ENCODE assay signal across 15 cellular contexts in the genomic region with DNA sequence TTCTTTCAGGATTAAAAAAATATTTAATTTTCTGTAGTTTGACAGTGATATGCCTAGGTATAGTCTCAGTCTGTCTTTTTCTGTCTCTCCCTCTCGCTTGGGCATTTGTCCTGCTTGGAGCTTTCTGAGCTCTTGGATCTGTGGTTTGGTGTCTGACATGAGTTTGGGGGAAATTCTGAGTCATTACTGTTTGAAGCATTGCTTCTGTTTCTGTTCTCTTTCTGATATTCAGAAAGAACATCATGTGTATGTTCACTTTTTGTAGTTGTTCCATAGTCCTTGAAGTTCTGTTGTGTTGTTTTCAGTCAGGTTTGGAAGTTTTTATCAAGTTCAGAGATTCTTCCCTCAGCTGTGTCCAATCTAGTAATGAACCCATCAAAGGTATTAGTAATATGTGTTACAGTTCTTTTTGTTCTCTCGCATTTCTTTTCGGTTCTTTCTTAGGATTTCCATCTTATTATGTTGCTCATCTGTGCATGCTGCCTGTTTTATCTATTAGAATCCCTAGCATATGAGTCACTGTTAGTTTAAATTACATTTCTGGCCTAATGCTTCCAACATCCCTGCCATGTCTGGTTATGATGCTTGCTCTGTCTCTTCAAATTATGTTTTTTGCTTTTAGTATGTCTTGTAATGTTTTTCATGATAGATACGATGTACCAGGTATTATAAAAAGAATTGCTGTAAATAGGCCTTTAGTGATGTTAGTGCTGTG. TPM values are rescaled to one million over a fixed set of nuclear protein-coding genes. Genes with fewer than 3 reads are reported as not detected.
DNase-seq lines count a peak whose midpoint lies in the region; ATAC-seq and TF ChIP-seq lines count a peak whose summit lies in the region.
"Had no signal": no experiment of that assay in that cellular context is flagged by ENCODE, and none has a peak within 500 bp of the region (broad histone marks: within the 10 kb centered on the region; RNA-seq: fewer than 3 reads in every experiment).

No MANE protein-coding gene starts in this region.

- TF ChIP-seq CTCF in CD4-positive, alpha-beta T cell (IDR thresholded peaks at IDR 0.05) = no peak

- peaks cover 7% of the 10 kb centered on the region for H3K9me3 Mint-ChIP-seq in memory B cell
- peaks cover 6% of the 10 kb centered on the region for H3K9me3 Mint-ChIP-seq in CD4-positive, alpha-beta T cell

- no peaks in the 10 kb centered on the region for H3K27me3 Mint-ChIP-seq in memory B cell
- H3K27me3 Mint-ChIP-seq in CD4-positive, alpha-beta T cell = no peaks in the 10 kb centered on the region
- H3K27me3 Mint-ChIP-seq: activated naive CD8-positive, alpha-beta T cell treated with anti-CD3 and anti-CD28 coated beads, Interleukin-2, amount 10 ng/mL, durations not matched to agents 7 days and 5 days had no signal

- H3K9me3 ChIP-seq in CD4-positive, alpha-beta T cell (ENCODE audit: control insufficient read depth, low read length) = no peaks in the 10 kb centered on the region
- H3K9me3 ChIP-seq: neutrophil had no signal

- no peak overlapping the region for H3K4me3 Mint-ChIP-seq in memory B cell
- H3K4me3 Mint-ChIP-seq in CD4-positive, alpha-beta T cell = no peak overlapping the region
- H3K4me3 Mint-ChIP-seq: activated naive CD8-positive, alpha-beta T cell treated with anti-CD3 and anti-CD28 coated beads, Interleukin-2, amount 10 ng/mL, durations not matched to agents 7 days and 5 days had no signal

- no peak overlapping the region for H3K27ac ChIP-seq in CD4-positive, alpha-beta T cell (ENCODE audit: low read depth, low read length)
- H3K27ac ChIP-seq: neutrophil had no signal

- peaks cover 13% of the 10 kb centered on the region for H3K4me1 Mint-ChIP-seq in memory B cell
- H3K4me1 Mint-ChIP-seq in CD4-positive, alpha-beta T cell (ENCODE audit: low read depth) = no peaks in the 10 kb centered on the region

- H3K36me3 Mint-ChIP-seq in memory B cell = peaks cover 54% of the 10 kb centered on the region
- H3K36me3 Mint-ChIP-seq in CD4-positive, alpha-beta T cell (ENCODE audit: low read depth) = peaks cover 89% of the 10 kb centered on the region

- H3K27me3 ChIP-seq in CD4-positive, alpha-beta T cell (ENCODE audit: control insufficient read depth, insufficient read depth, low read length) = no peaks in the 10 kb centered on the region
- H3K27me3 ChIP-seq: neutrophil had no signal

- intact Hi-C loops in CD4-positive, alpha-beta T cell (cut with DNase I, micrococcal nuclease) = no loop called here

- peak overlapping the region; percentile 6 for H3K27ac Mint-ChIP-seq in memory B cell
- H3K27ac Mint-ChIP-seq in CD4-positive, alpha-beta T cell = no peak overlapping the region
- H3K27ac Mint-ChIP-seq: activated naive CD8-positive, alpha-beta T cell treated with anti-CD3 and anti-CD28 coated beads, Interleukin-2, amount 10 ng/mL, durations not matched to agents 7 days and 5 days had no signal

- POLR2A ChIA-PET in CD4-positive, alpha-beta T cell (lab: Charles Lee) = no interaction called here

- CTCF ChIA-PET in CD4-positive, alpha-beta T cell (lab: Charles Lee) = no interaction called here

- ATAC-seq in HG02798 (IDR thresholded peaks at IDR 0.05; ENCODE audit: poor library complexity, unreplicated experiment) (peak; percentile 62), SK-N-SH treated with all-trans-retinoic acid at 6 μM for 48 hours (peak; percentile 93), memory B cell (ENCODE audit: low read depth) (no peak), HG02763 (IDR thresholded peaks at IDR 0.05; ENCODE audit: unreplicated experiment) (no peak)
- no peak for ATAC-seq in CD4-positive, alpha-beta T cell (ENCODE audit: poor library complexity)

- peak; percentile 13 for DNase-seq in SIG-M5 treated with dmso at 0.1 percent for 504 hours (lab: John Stamatoyannopoulos, UW; ENCODE audit: unreplicated experiment)
- DNase-seq in SIG-M5 (lab: John Stamatoyannopoulos, UW) = no peak
- no peak for DNase-seq in memory B cell (ENCODE audit: low spot score in 2 of 2)
- no peak for DNase-seq in stimulated activated CD4-positive, alpha-beta T cell treated with anti-CD3 and anti-CD28 coated beads, Interleukin-4, amount 100 ng/mL, for 4 hours
- no peak for DNase-seq in CD4-positive, alpha-beta T cell
- DNase-seq: 8988T; activated naive CD8-positive, alpha-beta T cell treated with anti-CD3 and anti-CD28 coated beads, Interleukin-2, amount 10 ng/mL, durations not matched to agents 7 days and 5 days; GDM1; hypothalamus; NCI-H1436; SW 1271 had no signal

TF ChIP-seq in SK-N-SH treated with all-trans-retinoic acid at 6 μM for 48 hours, 23 proteins besides CTCF, POLR2A, EP300 and RAD21:
- TF ChIP-seq ZNF70 (CRISPR knock-in tag; IDR thresholded peaks at IDR 0.05) (no peak), TOX (CRISPR knock-in tag; IDR thresholded peaks at IDR 0.05; ENCODE audit: borderline replicate concordance) (no peak), OSR1 (CRISPR knock-in tag; IDR thresholded peaks at IDR 0.05) (no peak), ESRRG (CRISPR knock-in tag; IDR thresholded peaks at IDR 0.05) (no peak), CREB5 (CRISPR knock-in tag; IDR thresholded peaks at IDR 0.05; ENCODE audit: low read depth) (no peak), RARB (CRISPR knock-in tag; IDR thresholded peaks at IDR 0.05) (no peak), GLIS3 (CRISPR knock-in tag; IDR thresholded peaks at IDR 0.05) (no peak), ARNTL (CRISPR knock-in tag; IDR thresholded peaks at IDR 0.05; ENCODE audit: borderline replicate concordance, low read depth) (no peak), BACH2 (CRISPR knock-in tag; IDR thresholded peaks at IDR 0.05; ENCODE audit: borderline replicate concordance) (no peak)
- TF ChIP-seq, protein P1, sequence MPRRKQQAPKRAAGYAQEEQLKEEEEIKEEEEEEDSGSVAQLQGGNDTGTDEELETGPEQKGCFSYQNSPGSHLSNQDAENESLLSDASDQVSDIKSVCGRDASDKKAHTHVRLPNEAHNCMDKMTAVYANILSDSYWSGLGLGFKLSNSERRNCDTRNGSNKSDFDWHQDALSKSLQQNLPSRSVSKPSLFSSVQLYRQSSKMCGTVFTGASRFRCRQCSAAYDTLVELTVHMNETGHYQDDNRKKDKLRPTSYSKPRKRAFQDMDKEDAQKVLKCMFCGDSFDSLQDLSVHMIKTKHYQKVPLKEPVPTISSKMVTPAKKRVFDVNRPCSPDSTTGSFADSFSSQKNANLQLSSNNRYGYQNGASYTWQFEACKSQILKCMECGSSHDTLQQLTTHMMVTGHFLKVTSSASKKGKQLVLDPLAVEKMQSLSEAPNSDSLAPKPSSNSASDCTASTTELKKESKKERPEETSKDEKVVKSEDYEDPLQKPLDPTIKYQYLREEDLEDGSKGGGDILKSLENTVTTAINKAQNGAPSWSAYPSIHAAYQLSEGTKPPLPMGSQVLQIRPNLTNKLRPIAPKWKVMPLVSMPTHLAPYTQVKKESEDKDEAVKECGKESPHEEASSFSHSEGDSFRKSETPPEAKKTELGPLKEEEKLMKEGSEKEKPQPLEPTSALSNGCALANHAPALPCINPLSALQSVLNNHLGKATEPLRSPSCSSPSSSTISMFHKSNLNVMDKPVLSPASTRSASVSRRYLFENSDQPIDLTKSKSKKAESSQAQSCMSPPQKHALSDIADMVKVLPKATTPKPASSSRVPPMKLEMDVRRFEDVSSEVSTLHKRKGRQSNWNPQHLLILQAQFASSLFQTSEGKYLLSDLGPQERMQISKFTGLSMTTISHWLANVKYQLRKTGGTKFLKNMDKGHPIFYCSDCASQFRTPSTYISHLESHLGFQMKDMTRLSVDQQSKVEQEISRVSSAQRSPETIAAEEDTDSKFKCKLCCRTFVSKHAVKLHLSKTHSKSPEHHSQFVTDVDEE (CRISPR knock-in tag; IDR thresholded peaks at IDR 0.05) = no peak
- TF ChIP-seq, protein P2, sequence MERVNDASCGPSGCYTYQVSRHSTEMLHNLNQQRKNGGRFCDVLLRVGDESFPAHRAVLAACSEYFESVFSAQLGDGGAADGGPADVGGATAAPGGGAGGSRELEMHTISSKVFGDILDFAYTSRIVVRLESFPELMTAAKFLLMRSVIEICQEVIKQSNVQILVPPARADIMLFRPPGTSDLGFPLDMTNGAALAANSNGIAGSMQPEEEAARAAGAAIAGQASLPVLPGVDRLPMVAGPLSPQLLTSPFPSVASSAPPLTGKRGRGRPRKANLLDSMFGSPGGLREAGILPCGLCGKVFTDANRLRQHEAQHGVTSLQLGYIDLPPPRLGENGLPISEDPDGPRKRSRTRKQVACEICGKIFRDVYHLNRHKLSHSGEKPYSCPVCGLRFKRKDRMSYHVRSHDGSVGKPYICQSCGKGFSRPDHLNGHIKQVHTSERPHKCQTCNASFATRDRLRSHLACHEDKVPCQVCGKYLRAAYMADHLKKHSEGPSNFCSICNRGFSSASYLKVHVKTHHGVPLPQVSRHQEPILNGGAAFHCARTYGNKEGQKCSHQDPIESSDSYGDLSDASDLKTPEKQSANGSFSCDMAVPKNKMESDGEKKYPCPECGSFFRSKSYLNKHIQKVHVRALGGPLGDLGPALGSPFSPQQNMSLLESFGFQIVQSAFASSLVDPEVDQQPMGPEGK (CRISPR knock-in tag; IDR thresholded peaks at IDR 0.05; ENCODE audit: borderline replicate concordance) = no peak
- TF ChIP-seq, protein P3, sequence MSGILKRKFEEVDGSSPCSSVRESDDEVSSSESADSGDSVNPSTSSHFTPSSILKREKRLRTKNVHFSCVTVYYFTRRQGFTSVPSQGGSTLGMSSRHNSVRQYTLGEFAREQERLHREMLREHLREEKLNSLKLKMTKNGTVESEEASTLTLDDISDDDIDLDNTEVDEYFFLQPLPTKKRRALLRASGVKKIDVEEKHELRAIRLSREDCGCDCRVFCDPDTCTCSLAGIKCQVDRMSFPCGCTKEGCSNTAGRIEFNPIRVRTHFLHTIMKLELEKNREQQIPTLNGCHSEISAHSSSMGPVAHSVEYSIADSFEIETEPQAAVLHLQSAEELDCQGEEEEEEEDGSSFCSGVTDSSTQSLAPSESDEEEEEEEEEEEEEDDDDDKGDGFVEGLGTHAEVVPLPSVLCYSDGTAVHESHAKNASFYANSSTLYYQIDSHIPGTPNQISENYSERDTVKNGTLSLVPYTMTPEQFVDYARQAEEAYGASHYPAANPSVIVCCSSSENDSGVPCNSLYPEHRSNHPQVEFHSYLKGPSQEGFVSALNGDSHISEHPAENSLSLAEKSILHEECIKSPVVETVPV (CRISPR knock-in tag; IDR thresholded peaks at IDR 0.05) = no peak

RNA-seq across cellular contexts. Expression of gene DDX10, which starts 48.4 kb away (rescaled TPM):
- 10 to 100 TPM; 15.0 to 15.4 TPM for total RNA-seq in CD4-positive, alpha-beta T cell

Comparison
In these comparisons a context has a peak if more than half of its experiments do, and no peak if none do; other contexts are left out.
1. ATAC-seq: peak in HG02798 (single experiment) and SK-N-SH treated with all-trans-retinoic acid at 6 μM for 48 hours (single experiment); none in memory B cell (single experiment), HG02763 (single experiment) and CD4-positive, alpha-beta T cell (single experiment).